Comparison of ENCODE assay signal across 22 cellular contexts in the genomic region with DNA sequence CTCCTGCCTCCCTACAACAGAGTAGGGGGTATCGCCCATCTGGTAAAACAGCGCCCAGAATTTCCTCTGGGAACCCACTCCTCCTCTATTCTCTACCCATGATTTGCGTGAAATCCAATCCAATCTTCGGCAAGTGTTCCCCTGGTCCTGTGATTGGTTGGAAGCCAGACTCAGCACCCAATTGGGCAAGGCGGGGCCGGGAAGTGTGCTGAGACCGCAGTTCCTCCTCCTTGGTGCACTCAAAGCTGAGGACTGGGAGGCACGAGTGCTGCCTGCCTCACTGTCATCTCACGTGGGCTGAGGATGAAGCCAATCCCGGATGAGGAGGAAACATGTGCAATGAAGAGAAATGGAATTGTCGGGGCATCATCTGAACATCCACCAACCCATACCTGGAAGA. TPM values are rescaled to one million over a fixed set of nuclear protein-coding genes. Genes with fewer than 3 reads are reported as not detected.
"Had no signal": no experiment of that assay in that cellular context is flagged by ENCODE, and none has a peak within 500 bp of the region (broad histone marks: within the 10 kb centered on the region; RNA-seq: fewer than 3 reads in every experiment).

No MANE protein-coding gene starts in this region.

- H3K4me1 ChIP-seq: psoas muscle had no signal

- DNase-seq: activated CD4-positive, alpha-beta T cell treated with anti-CD3 and anti-CD28 coated beads for 36 hours; activated CD4-positive, alpha-beta T cell treated with anti-CD3 and anti-CD28 coated beads, Interleukin-2, amount 50 U/mL, for 48 hours; activated gamma-delta T cell treated with Interleukin-2 at 50 U/mL for 16 hours; body of pancreas; caudate nucleus; dorsolateral prefrontal cortex; foreskin fibroblast; hypothalamus; left ventricle myocardium inferior; mammary epithelial cell; psoas muscle; stimulated activated CD4-positive, alpha-beta T cell treated with anti-CD3 and anti-CD28 coated beads, Interleukin-4, amount 100 ng/mL, for 24 hours; stimulated activated naive B cell treated with anti-CD40 and anti-IgM and Interleukin-4, amounts not matched to agents 10 μg/mL and 1 μg/mL and 100 μg/mL, for 72 hours; SW 1271; T-helper 2 cell had no signal

- H3K27ac ChIP-seq: body of pancreas, dorsolateral prefrontal cortex, epithelial cell of prostate, psoas muscle had no signal

- H3K9me3 ChIP-seq: body of pancreas, left ventricle myocardium inferior, psoas muscle had no signal

- H3K27me3 ChIP-seq: body of pancreas, dorsolateral prefrontal cortex had no signal

- H3K27ac Mint-ChIP-seq: activated CD4-positive, alpha-beta T cell treated with anti-CD3 and anti-CD28 coated beads for 36 hours; stimulated activated naive B cell treated with anti-CD40 and anti-IgM and Interleukin-4, amounts not matched to agents 10 μg/mL and 1 μg/mL and 100 μg/mL, for 72 hours had no signal

- H3K36me3 ChIP-seq: left ventricle myocardium inferior had no signal

- H3K4me3 ChIP-seq: body of pancreas, dorsolateral prefrontal cortex, left ventricle myocardium inferior, psoas muscle had no signal

- ATAC-seq: activated CD4-positive, alpha-beta T cell treated with anti-CD3 and anti-CD28 coated beads for 36 hours; body of pancreas; psoas muscle; sciatic nerve; stimulated activated naive B cell treated with anti-CD40 and anti-IgM and Interleukin-4, amounts not matched to agents 10 μg/mL and 1 μg/mL and 100 μg/mL, for 72 hours had no signal

- H3K4me3 Mint-ChIP-seq: activated CD4-positive, alpha-beta T cell treated with anti-CD3 and anti-CD28 coated beads for 36 hours; neural crest cell; stimulated activated naive B cell treated with anti-CD40 and anti-IgM and Interleukin-4, amounts not matched to agents 10 μg/mL and 1 μg/mL and 100 μg/mL, for 72 hours had no signal

- H3K27me3 Mint-ChIP-seq: activated CD4-positive, alpha-beta T cell treated with anti-CD3 and anti-CD28 coated beads for 36 hours had no signal

- H3K9me3 Mint-ChIP-seq: neural crest cell had no signal

- H3K4me1 Mint-ChIP-seq: neural crest cell had no signal

RNA-seq across cellular contexts. Expression of a gene that starts 21.0 kb away (rescaled TPM):
- total RNA-seq: activated CD4-positive, alpha-beta T cell treated with anti-CD3 and anti-CD28 coated beads for 36 hours; kidney epithelial cell; left ventricle myocardium inferior; mammary epithelial cell; myocyte; osteocyte; sciatic nerve; ureter had no signal
- polyA plus RNA-seq: mammary epithelial cell had no signal
